17 cellular contexts compared by ENCODE assay signal in genomic region chr3:194779729-194780224, GRCh38.
DNase-seq lines count a peak whose midpoint lies in the region; ATAC-seq and TF ChIP-seq lines count a peak whose summit lies in the region.
"Had no signal": no experiment of that assay in that cellular context is flagged by ENCODE, and none has a peak within 500 bp of the region (broad histone marks: within the 10 kb centered on the region; RNA-seq: fewer than 3 reads in every experiment).

No MANE protein-coding gene starts in this region.

- no peak for TF ChIP-seq EP300 in Ishikawa (IDR thresholded peaks at IDR 0.05; ENCODE audit: borderline replicate concordance)

- H3K4me3 ChIP-seq in choroid plexus epithelial cell (ENCODE audit: low read depth, low read length), result no peak overlapping the region
- H3K4me3 ChIP-seq: Peyer's patch had no signal

- no peak for ATAC-seq in HG03025 (IDR thresholded peaks at IDR 0.05; ENCODE audit: low FRiP score, unreplicated experiment)
- ATAC-seq: activated CD8-positive, alpha-beta T cell treated with anti-CD3 and anti-CD28 coated beads for 36 hours had no signal

- peak; percentile 32 for DNase-seq in AG08395 (ENCODE audit: low spot score)
- peak; percentile 40 for DNase-seq in choroid plexus epithelial cell (ENCODE audit: low read depth)
- DNase-seq in iris pigment epithelial cell (ENCODE audit: low read depth), result peak; percentile 23
- DNase-seq in stimulated activated CD4-positive, alpha-beta T cell treated with anti-CD3 and anti-CD28 coated beads, Interleukin-4, amount 100 ng/mL, for 24 hours, result no peak
- no peak for DNase-seq in NCI-H1105 (lab: John Stamatoyannopoulos, UW)
- DNase-seq in activated T-cell treated with anti-CD3 and anti-CD28 coated beads, Interleukin-2, amount 50 U/mL, for 48 hours, result no peak
- DNase-seq: activated CD8-positive, alpha-beta T cell treated with anti-CD3 and anti-CD28 coated beads for 36 hours; cortex of kidney; GDM1; glutamatergic neuron; HCEC 1CT; NCI-H748 treated with DMSO at 0.1 percent for 48 hours; Peyer's patch; substantia nigra; SW 1271 had no signal

- no peak for TF ChIP-seq RAD21 in Ishikawa (IDR thresholded peaks at IDR 0.05; ENCODE audit: low read depth)

- no peak for TF ChIP-seq CTCF in choroid plexus epithelial cell (conservative IDR thresholded peaks at IDR 0.05; ENCODE audit: low read depth, low read length)

TF ChIP-seq in Ishikawa, 13 proteins besides CTCF, POLR2A, EP300 and RAD21:
- TF ChIP-seq REST (IDR thresholded peaks at IDR 0.05; ENCODE audit: low read depth) (no peak), TEAD4 (IDR thresholded peaks at IDR 0.05) (peak; percentile 69), NFIC (IDR thresholded peaks at IDR 0.05) (no peak), YY1 (IDR thresholded peaks at IDR 0.05; ENCODE audit: low read depth) (no peak), FOXM1 (IDR thresholded peaks at IDR 0.05; ENCODE audit: borderline replicate concordance, low read depth) (no peak)

Comparison
In these comparisons a context has a peak if more than half of its experiments do, and no peak if none do; other contexts are left out.
1. DNase-seq: peak in AG08395 (single experiment), choroid plexus epithelial cell (single experiment) and iris pigment epithelial cell (single experiment); none in stimulated activated CD4-positive, alpha-beta T cell treated with anti-CD3 and anti-CD28 coated beads, Interleukin-4, amount 100 ng/mL, for 24 hours (single experiment), NCI-H1105 (single experiment) and activated T-cell treated with anti-CD3 and anti-CD28 coated beads, Interleukin-2, amount 50 U/mL, for 48 hours (0 of 2).